Comparison of ENCODE assay signal across 25 cellular contexts in genomic region chr10:34771106-34771505, GRCh38.
"Had no signal": no experiment of that assay in that cellular context is flagged by ENCODE, and none has a peak within 500 bp of the region (broad histone marks: within the 10 kb centered on the region; RNA-seq: fewer than 3 reads in every experiment).

No MANE protein-coding gene starts in this region.

- ATAC-seq: activated CD8-positive, alpha-beta T cell treated with anti-CD3 and anti-CD28 coated beads for 36 hours; activated naive CD4-positive, alpha-beta T cell treated with anti-CD3 and anti-CD28 coated beads, Interleukin-2, amount 50 U/mL, for 72 hours; activated T-cell treated with anti-CD3 and anti-CD28 coated beads, Interleukin-2, amount 50 U/mL, for 4 hours; stimulated activated effector memory CD8-positive, alpha-beta T cell treated with anti-CD3 and anti-CD28 coated beads, Interleukin-12 subunit alpha, Interleukin-12 subunit beta, amount 100 ng/mL, for 72 hours; T-helper 17 cell; upper lobe of right lung had no signal

- H3K4me1 ChIP-seq: prostate gland had no signal

- FAIRE-seq: endometrium, islet of Langerhans, small intestine had no signal

- H3K27me3 ChIP-seq: cardiac muscle cell, colonic mucosa, ovary, sigmoid colon, thyroid gland, upper lobe of right lung had no signal

- H3K4me3 ChIP-seq: cardiac muscle cell, colonic mucosa, left ventricle myocardium inferior, lung, ovary, prostate gland, sigmoid colon, thyroid gland, upper lobe of right lung had no signal

- DNase-seq: activated B cell treated with CpG ODN at 0.5 μM for 24 hours; activated CD4-positive, alpha-beta T cell treated with anti-CD3 and anti-CD28 coated beads, Interleukin-2, amount 50 U/mL, for 1 hour; activated CD8-positive, alpha-beta T cell treated with anti-CD3 and anti-CD28 coated beads for 36 hours; activated T-cell treated with anti-CD3 and anti-CD28 coated beads, Interleukin-2, amount 50 U/mL, for 4 hours; cerebellar nuclear complex; colonic mucosa; effector CD8-positive, alpha-beta T cell; erythroblast; foreskin fibroblast; left ventricle myocardium inferior; ovary; retina; sigmoid colon; small intestine; stimulated activated CD4-positive, alpha-beta T cell treated with anti-CD3 and anti-CD28 coated beads, Interleukin-4, amount 100 ng/mL, for 24 hours; T-helper 17 cell; thyroid gland; upper lobe of right lung had no signal

- H3K27ac ChIP-seq: cardiac muscle cell, colonic mucosa, left ventricle myocardium inferior, ovary, prostate gland, sigmoid colon, thyroid gland, upper lobe of right lung had no signal

- H3K9me3 ChIP-seq: colonic mucosa, left ventricle myocardium inferior, ovary, prostate gland, sigmoid colon, thyroid gland, upper lobe of right lung had no signal

- H3K36me3 ChIP-seq: cardiac muscle cell, colonic mucosa, left ventricle myocardium inferior, ovary, prostate gland, sigmoid colon, thyroid gland, upper lobe of right lung had no signal
